Comparison of ENCODE assay signal across 10 cellular contexts in genomic region chr20:56358070-56358469, GRCh38. TPM values are rescaled to one million over a fixed set of nuclear protein-coding genes. Genes with fewer than 3 reads are reported as not detected.
DNase-seq lines count a peak whose midpoint lies in the region; ATAC-seq, FAIRE-seq and TF ChIP-seq lines count a peak whose summit lies in the region.
"Had no signal": no experiment of that assay in that cellular context is flagged by ENCODE, and none has a peak within 500 bp of the region (broad histone marks: within the 10 kb centered on the region; RNA-seq: fewer than 3 reads in every experiment).

No MANE protein-coding gene starts in this region.

- dilution Hi-C loops in keratinocyte (cut with MboI; ENCODE audit: extremely low pct_ligation_motif_present, low sequenced_read_pairs): no loop called here

- H3K36me3 ChIP-seq in keratinocyte (ENCODE audit: control insufficient read depth in 2 of 2, extremely low read depth in 1 of 2, insufficient read depth in 2 of 2, low read length in 2 of 2) (peaks cover 3 to 4% of the 10 kb centered on the region in 2 experiments), thoracic aorta (no peaks in the 10 kb centered on the region), transverse colon (no peaks in the 10 kb centered on the region), ascending aorta (no peaks in the 10 kb centered on the region)

- no peak overlapping the region for H2AFZ ChIP-seq in keratinocyte (ENCODE audit: control insufficient read depth, low read length)

- peak overlapping the region; percentile 62 for H3K4me2 ChIP-seq in keratinocyte (ENCODE audit: control insufficient read depth, extremely low read depth, insufficient read depth, low read depth, low read length)

- H3K27me3 Mint-ChIP-seq in activated T-cell treated with anti-CD3 and anti-CD28 coated beads, Interleukin-2, amount 50 U/mL, for 4 hours (ENCODE audit: low read depth): no peaks in the 10 kb centered on the region
- H3K27me3 Mint-ChIP-seq in T-helper 17 cell: no peaks in the 10 kb centered on the region

- H4K20me1 ChIP-seq in keratinocyte (ENCODE audit: control insufficient read depth, extremely low read depth, insufficient read depth, low read length): no peaks in the 10 kb centered on the region

- no peaks in the 10 kb centered on the region for H3K27me3 ChIP-seq in keratinocyte (ENCODE audit: control insufficient read depth, extremely low read depth, insufficient read depth, low read length)
- H3K27me3 ChIP-seq in thoracic aorta (replicated peaks; ENCODE audit: insufficient read depth): no peaks in the 10 kb centered on the region
- H3K27me3 ChIP-seq in transverse colon: no peaks in the 10 kb centered on the region
- H3K27me3 ChIP-seq in ascending aorta: no peaks in the 10 kb centered on the region

- H3K27ac ChIP-seq in keratinocyte (ENCODE audit: control insufficient read depth, insufficient read depth, low read length): no peak overlapping the region
- H3K27ac ChIP-seq in thoracic aorta: no peak overlapping the region
- peak overlapping the region in 2 of 4 donors; percentile 12 to 25 for H3K27ac ChIP-seq in transverse colon
- peak overlapping the region in 1 of 2 donors; percentile 29 for H3K27ac ChIP-seq in ascending aorta

- WGBS in transverse colon (ENCODE audit: low coverage in 1 of 2), 2 donors: 55 to 71% methylated on average over 5 to 6 of the region's 6 CpGs

- in situ Hi-C loops in transverse colon (cut with MboI; ENCODE audit: low pct_ligation_motif_present in 1 of 4, low pct_unique_long_range_greater_than_20kb in 1 of 4, low sequenced_read_pairs in 3 of 4): no loop called here

- TF ChIP-seq EP300 in transverse colon (IDR thresholded peaks at IDR 0.05; ENCODE audit: low read depth): no peak

- DNase-seq in activated T-cell treated with anti-CD3 and anti-CD28 coated beads, Interleukin-2, amount 50 U/mL, for 4 hours: no peak
- DNase-seq in activated T-cell treated with anti-CD3 and anti-CD28 coated beads, Interleukin-2, amount 50 U/mL, for 48 hours: no peak
- DNase-seq in T-helper 17 cell (no peak), keratinocyte (ENCODE audit: low read depth, low spot score) (no peak), thoracic aorta (ENCODE audit: low spot score) (no peak), transverse colon (no peak), erythroblast (lab: John Stamatoyannopoulos, UW) (no peak), ascending aorta (ENCODE audit: low spot score in 2 of 2) (no peak)

- peaks cover 8% of the 10 kb centered on the region for H3K79me2 ChIP-seq in keratinocyte (ENCODE audit: control insufficient read depth, insufficient read depth, low read length)

- peaks cover 19% of the 10 kb centered on the region for H3K4me1 Mint-ChIP-seq in activated T-cell treated with anti-CD3 and anti-CD28 coated beads, Interleukin-2, amount 50 U/mL, for 4 hours (ENCODE audit: low read depth)
- H3K4me1 Mint-ChIP-seq in T-helper 17 cell: peaks cover 20% of the 10 kb centered on the region

- peaks cover 3% of the 10 kb centered on the region for H3K9me1 ChIP-seq in keratinocyte (ENCODE audit: control insufficient read depth, extremely low read depth, insufficient read depth, low read length)

- intact Hi-C loops in transverse colon (cut with DNase I; ENCODE audit: low total_unique reads): no loop called here
- intact Hi-C loops in ascending aorta (cut with DNase I): loop anchor here (1.0 kb wide), 2 partner anchors 34 to 110 kb away; partner anchors contain the start of genes AURKA, CSTF1 and RTF2

- TF ChIP-seq CTCF in keratinocyte (optimal IDR thresholded peaks at IDR 0.05 in 1 of 3, IDR thresholded peaks at IDR 0.05 in 1 of 3, conservative IDR thresholded peaks at IDR 0.05 in 1 of 3; ENCODE audit: extremely low read depth in 1 of 3, insufficient read depth in 2 of 3, low read length in 3 of 3): no peak
- no peak for TF ChIP-seq CTCF in thoracic aorta (IDR thresholded peaks at IDR 0.05)
- no peak for TF ChIP-seq CTCF in transverse colon (IDR thresholded peaks at IDR 0.05)
- no peak for TF ChIP-seq CTCF in ascending aorta (IDR thresholded peaks at IDR 0.05)

- H3K9ac ChIP-seq in keratinocyte (ENCODE audit: control insufficient read depth, extremely low read depth, insufficient read depth, low read length): no peak overlapping the region

- H3K4me1 ChIP-seq in keratinocyte (ENCODE audit: control insufficient read depth, extremely low read depth, insufficient read depth, low read length): peaks cover 12% of the 10 kb centered on the region
- H3K4me1 ChIP-seq in thoracic aorta (ENCODE audit: control insufficient read depth in 1 of 2, low read depth in 2 of 2): peaks cover 9 to 29% of the 10 kb centered on the region in 2 donors
- H3K4me1 ChIP-seq in transverse colon: peaks cover 2 to 28% (median 11%) of the 10 kb centered on the region in 4 donors
- H3K4me1 ChIP-seq in ascending aorta: peaks cover 6 to 13% of the 10 kb centered on the region in 2 donors

- H3K4me3 Mint-ChIP-seq in activated T-cell treated with anti-CD3 and anti-CD28 coated beads, Interleukin-2, amount 50 U/mL, for 4 hours: peak overlapping the region; percentile 72
- peak overlapping the region; percentile 78 for H3K4me3 Mint-ChIP-seq in T-helper 17 cell

- no peak for FAIRE-seq in keratinocyte (lab: Jason Lieb, UNC)

- no peak overlapping the region for H3K27ac Mint-ChIP-seq in T-helper 17 cell

- no peak for ATAC-seq in activated T-cell treated with anti-CD3 and anti-CD28 coated beads, Interleukin-2, amount 50 U/mL, for 4 hours
- ATAC-seq in T-helper 17 cell (no peak), thoracic aorta (ENCODE audit: insufficient number of reproducible peaks, low FRiP score, low read depth) (no peak)

- H3K9me3 ChIP-seq in T-helper 17 cell (ENCODE audit: control insufficient read depth, low read length, poor library complexity, severe bottlenecking): no peaks in the 10 kb centered on the region
- H3K9me3 ChIP-seq in keratinocyte (ENCODE audit: control insufficient read depth, low read depth, low read length): no peaks in the 10 kb centered on the region
- H3K9me3 ChIP-seq in thoracic aorta: no peaks in the 10 kb centered on the region
- no peaks in the 10 kb centered on the region for H3K9me3 ChIP-seq in transverse colon
- no peaks in the 10 kb centered on the region for H3K9me3 ChIP-seq in ascending aorta
- H3K9me3 ChIP-seq: mucosa of descending colon had no signal

- H3K9me3 Mint-ChIP-seq in activated T-cell treated with anti-CD3 and anti-CD28 coated beads, Interleukin-2, amount 50 U/mL, for 4 hours: no peaks in the 10 kb centered on the region

- no peaks in the 10 kb centered on the region for H3K36me3 Mint-ChIP-seq in activated T-cell treated with anti-CD3 and anti-CD28 coated beads, Interleukin-2, amount 50 U/mL, for 4 hours (ENCODE audit: insufficient read depth)
- H3K36me3 Mint-ChIP-seq in T-helper 17 cell (ENCODE audit: low read depth): peaks cover 4% of the 10 kb centered on the region

- TF ChIP-seq POLR2A in transverse colon (IDR thresholded peaks at IDR 0.05): no peak
- no peak for TF ChIP-seq POLR2A in erythroblast (IDR thresholded peaks at IDR 0.05; ENCODE audit: low read length)

- no peak overlapping the region for H3K4me3 ChIP-seq in keratinocyte (ENCODE audit: control insufficient read depth in 2 of 3, extremely low read depth in 1 of 3, insufficient read depth in 2 of 3, low read depth in 1 of 3, low read length in 3 of 3)
- peak overlapping the region; percentile 99 for H3K4me3 ChIP-seq in thoracic aorta
- peak overlapping the region in 2 of 4 donors; percentile 97 to 98 for H3K4me3 ChIP-seq in transverse colon
- H3K4me3 ChIP-seq in ascending aorta: peak overlapping the region in 1 of 2 donors; percentile 90

RNA-seq across cellular contexts. Expression of gene FAM210B, which starts 0.7 kb away (rescaled TPM):
- 1 to 10 TPM; 3.4 to 4.1 (median 3.7) TPM for total RNA-seq in activated T-cell treated with anti-CD3 and anti-CD28 coated beads, Interleukin-2, amount 50 U/mL, for 4 hours
- 10 to 100 TPM; 15.9 to 16.9 TPM for total RNA-seq in T-helper 17 cell
- polyA plus RNA-seq in keratinocyte: 29.7 to 34.5 TPM (median 33.6 TPM) in 3 replicates
- polyA plus RNA-seq in keratinocyte (2011; ENCODE audit: low read depth): 12.4 TPM
- 31.4 and 46.1 TPM in 2 replicates for polyA plus RNA-seq in keratinocyte (2011; cell fraction: cytosol; rRNA removed)
- 11.9 and 12.0 TPM in 2 replicates for polyA plus RNA-seq in keratinocyte (2011; cell fraction: nucleus; rRNA removed)
- polyA plus RNA-seq in keratinocyte (2012; ENCODE audit: low replicate concordance): 20.2 and 25.9 TPM in 2 replicates
- 5.4 to 19.4 TPM (median 17.7 TPM) in 3 replicates for polyA minus RNA-seq in keratinocyte
- polyA minus RNA-seq in keratinocyte (2011; cell fraction: cytosol; rRNA and poly(A)+ RNA removed): 24.7 TPM
- polyA minus RNA-seq in keratinocyte (2011; cell fraction: nucleus; rRNA and poly(A)+ RNA removed): 6.3 and 6.4 TPM in 2 replicates
- 10 to 100 TPM; 35.2 to 37.3 TPM for total RNA-seq in thoracic aorta
- total RNA-seq in transverse colon: 10 to 100 TPM; 15.3 to 30.7 (median 25.5) TPM
- 17.9 TPM for total RNA-seq in ascending aorta

RNA-seq across cellular contexts. Expression of gene AURKA, which starts 33.9 kb away (rescaled TPM):
- total RNA-seq in activated T-cell treated with anti-CD3 and anti-CD28 coated beads, Interleukin-2, amount 50 U/mL, for 4 hours: 1 to 10 TPM; 7.3 to 9.6 (median 9.0) TPM
- total RNA-seq in T-helper 17 cell (1 to 10 TPM in 1 of 2 donors, under 1 TPM in 1; 0.92 to 1.0 TPM), thoracic aorta (under 1 TPM in 1 of 2 donors, not detected in 1; 0.41 TPM), transverse colon (10 to 100 TPM in 1 of 4 donors, 1 to 10 TPM in 2, under 1 TPM in 1; 0.75 to 12.4 (median 4.9) TPM), ascending aorta (not detected)
- 10.9 to 36.1 TPM (median 31.4 TPM) in 3 replicates for polyA plus RNA-seq in keratinocyte
- polyA plus RNA-seq in keratinocyte (2011; ENCODE audit: low read depth): 1.3 TPM
- 11.1 and 17.5 TPM in 2 replicates for polyA plus RNA-seq in keratinocyte (2011; cell fraction: cytosol; rRNA removed)
- 12.9 and 13.5 TPM in 2 replicates for polyA plus RNA-seq in keratinocyte (2011; cell fraction: nucleus; rRNA removed)
- polyA plus RNA-seq in keratinocyte (2012; ENCODE audit: low replicate concordance): 1.1 and 22.6 TPM in 2 replicates
- polyA minus RNA-seq in keratinocyte: 5.3 to 23.4 TPM (median 10.5 TPM) in 3 replicates
- 9.0 TPM for polyA minus RNA-seq in keratinocyte (2011; cell fraction: cytosol; rRNA and poly(A)+ RNA removed)
- 5.2 and 6.9 TPM in 2 replicates for polyA minus RNA-seq in keratinocyte (2011; cell fraction: nucleus; rRNA and poly(A)+ RNA removed)

RNA-seq across cellular contexts. Expression of gene CSTF1, which starts 34.4 kb away (rescaled TPM):
- 10 to 100 TPM; 42.7 to 47.3 (median 45.3) TPM for total RNA-seq in activated T-cell treated with anti-CD3 and anti-CD28 coated beads, Interleukin-2, amount 50 U/mL, for 4 hours
- total RNA-seq in T-helper 17 cell: 10 to 100 TPM; 21.8 to 23.7 TPM
- 40.3 to 43.3 TPM (median 41.8 TPM) in 3 replicates for polyA plus RNA-seq in keratinocyte
- 8.7 TPM for polyA plus RNA-seq in keratinocyte (2011; ENCODE audit: low read depth)
- 25.7 and 42.5 TPM in 2 replicates for polyA plus RNA-seq in keratinocyte (2011; cell fraction: cytosol; rRNA removed)
- 46.9 and 50.4 TPM in 2 replicates for polyA plus RNA-seq in keratinocyte (2011; cell fraction: nucleus; rRNA removed)
- 15.7 and 34.4 TPM in 2 replicates for polyA plus RNA-seq in keratinocyte (2012; ENCODE audit: low replicate concordance)
- 54.4 to 78.1 TPM (median 73.0 TPM) in 3 replicates for polyA minus RNA-seq in keratinocyte
- polyA minus RNA-seq in keratinocyte (2011; cell fraction: cytosol; rRNA and poly(A)+ RNA removed): 29.2 TPM
- polyA minus RNA-seq in keratinocyte (2011; cell fraction: nucleus; rRNA and poly(A)+ RNA removed): 21.7 and 44.8 TPM in 2 replicates
- 10 to 100 TPM in 1 of 2 donors, 1 to 10 TPM in 1; 4.6 to 22.5 TPM for total RNA-seq in thoracic aorta
- total RNA-seq in transverse colon: 10 to 100 TPM in 2 of 4 donors, 1 to 10 TPM in 2; 5.2 to 21.8 (median 14.2) TPM
- 13.7 TPM for total RNA-seq in ascending aorta

RNA-seq across cellular contexts. Expression of gene CASS4, which starts 54.0 kb away (rescaled TPM):
- total RNA-seq in activated T-cell treated with anti-CD3 and anti-CD28 coated beads, Interleukin-2, amount 50 U/mL, for 4 hours: 1 to 10 TPM; 1.9 to 2.5 (median 2.4) TPM
- total RNA-seq in T-helper 17 cell (10 to 100 TPM in 1 of 2 donors, 1 to 10 TPM in 1; 7.1 to 18.6 TPM), thoracic aorta (1 to 10 TPM; 3.0 to 3.1 TPM), transverse colon (1 to 10 TPM in 3 of 4 donors, not detected in 1; 1.1 to 1.4 (median 1.1) TPM), ascending aorta (11.2 TPM)
- polyA plus RNA-seq in keratinocyte: 0.01 to 0.10 TPM in 2 of 3 replicates, not detected in the other
- polyA plus RNA-seq in keratinocyte (2011; ENCODE audit: low read depth): 0.45 TPM
- polyA plus RNA-seq in keratinocyte (2011; cell fraction: cytosol; rRNA removed): 0.02 TPM in 1 of 2 replicates, not detected in the other
- polyA plus RNA-seq in keratinocyte (2011; cell fraction: nucleus; rRNA removed): 0.17 and 0.19 TPM in 2 replicates
- polyA plus RNA-seq in keratinocyte (2012; ENCODE audit: low replicate concordance): 0.45 TPM in 1 of 2 replicates, not detected in the other
- polyA minus RNA-seq in keratinocyte: 0.13 to 0.26 TPM in 2 of 3 replicates, not detected in the other
- not detected for polyA minus RNA-seq in keratinocyte (2011; cell fraction: cytosol; rRNA and poly(A)+ RNA removed)
- polyA minus RNA-seq in keratinocyte (2011; cell fraction: nucleus; rRNA and poly(A)+ RNA removed): not detected in 2 replicates
- total RNA-seq: SK-MEL-5 had no signal
